In the genomic region with DNA sequence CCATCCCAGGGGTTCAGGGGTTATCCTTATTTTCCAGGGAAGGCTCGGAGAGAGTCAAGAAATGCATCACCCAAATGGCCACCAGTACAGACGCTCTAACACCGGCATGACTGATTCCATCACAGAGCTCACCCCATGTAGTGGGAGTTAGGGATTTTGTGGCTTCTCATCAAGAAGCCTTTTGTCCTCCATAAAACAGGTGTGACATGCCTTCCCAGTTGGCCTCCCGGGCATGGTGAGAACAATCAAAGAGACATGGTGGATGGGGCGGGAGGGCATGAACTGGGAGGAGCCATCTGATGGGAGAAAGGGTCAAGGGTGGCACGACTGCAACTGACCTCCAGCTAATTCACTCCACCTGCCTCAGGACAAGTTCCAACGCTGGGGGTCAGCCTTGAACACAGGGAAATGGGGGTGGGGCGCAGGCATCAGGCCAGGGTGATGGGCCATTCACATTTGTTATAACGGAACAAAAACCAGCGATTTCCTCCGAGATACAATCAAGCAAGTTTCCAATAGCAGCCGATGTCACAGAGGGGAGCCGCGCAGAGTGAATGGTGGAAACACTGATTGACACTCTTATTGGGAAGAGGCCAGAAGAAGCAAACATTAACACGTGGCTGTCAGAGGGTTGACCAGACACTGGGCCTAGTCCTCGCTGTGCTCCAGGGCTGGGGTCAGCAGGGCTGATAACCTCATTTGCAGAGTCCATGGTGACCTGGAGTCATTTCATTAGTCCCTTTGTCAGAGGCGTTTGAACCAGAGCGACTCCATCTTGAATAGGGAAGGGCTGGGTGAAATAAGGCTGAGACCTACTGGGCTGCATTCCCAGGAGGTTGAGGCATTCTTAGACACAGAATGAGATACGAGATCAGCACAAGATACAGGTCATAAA, we compare ENCODE assay signal across 14 cellular contexts.
"Had no signal": no experiment of that assay in that cellular context is flagged by ENCODE, and none has a peak within 500 bp of the region (broad histone marks: within the 10 kb centered on the region; RNA-seq: fewer than 3 reads in every experiment).

No MANE protein-coding gene starts in this region.

- H3K27ac ChIP-seq: coronary artery, foreskin keratinocyte, pancreas, thoracic aorta had no signal

- H3K27ac Mint-ChIP-seq: activated naive CD4-positive, alpha-beta T cell treated with anti-CD3 and anti-CD28 coated beads for 36 hours; mesothelial cell of epicardium; stimulated activated naive B cell treated with anti-CD40 and anti-IgM and Interleukin-4, amounts not matched to agents 10 μg/mL and 1 μg/mL and 100 μg/mL, for 72 hours; T-helper 2 cell treated with Interferon-gamma antibody and Interleukin-4, amounts not matched to agents 5 μg/mL and 100 μg/mL, for 36 hours had no signal

- H3K9me3 Mint-ChIP-seq: activated naive CD4-positive, alpha-beta T cell treated with anti-CD3 and anti-CD28 coated beads for 36 hours; brain; central memory CD8-positive, alpha-beta T cell; mesothelial cell of epicardium; stimulated activated naive B cell treated with anti-CD40 and anti-IgM and Interleukin-4, amounts not matched to agents 10 μg/mL and 1 μg/mL and 100 μg/mL, for 72 hours; T-helper 2 cell treated with Interferon-gamma antibody and Interleukin-4, amounts not matched to agents 5 μg/mL and 100 μg/mL, for 36 hours had no signal

- H3K27me3 ChIP-seq: pancreas had no signal

- H3K36me3 Mint-ChIP-seq: brain; mesothelial cell of epicardium; stimulated activated naive B cell treated with anti-CD40 and anti-IgM and Interleukin-4, amounts not matched to agents 10 μg/mL and 1 μg/mL and 100 μg/mL, for 72 hours had no signal

- H3K9me3 ChIP-seq: pancreas, thoracic aorta had no signal

- H3K4me3 Mint-ChIP-seq: activated naive CD4-positive, alpha-beta T cell treated with anti-CD3 and anti-CD28 coated beads for 36 hours; brain; central memory CD8-positive, alpha-beta T cell; mesothelial cell of epicardium; stimulated activated naive B cell treated with anti-CD40 and anti-IgM and Interleukin-4, amounts not matched to agents 10 μg/mL and 1 μg/mL and 100 μg/mL, for 72 hours; T-helper 2 cell treated with Interferon-gamma antibody and Interleukin-4, amounts not matched to agents 5 μg/mL and 100 μg/mL, for 36 hours had no signal

- H3K4me1 ChIP-seq: foreskin keratinocyte had no signal

- H3K36me3 ChIP-seq: pancreas, thoracic aorta had no signal

- DNase-seq: activated CD4-positive, alpha-beta T cell treated with anti-CD3 and anti-CD28 coated beads, Interleukin-2, amount 50 U/mL, for 48 hours; activated naive CD4-positive, alpha-beta T cell treated with anti-CD3 and anti-CD28 coated beads for 36 hours; foreskin keratinocyte; glutamatergic neuron; hippocampal formation; stimulated activated naive B cell treated with anti-CD40 and anti-IgM and Interleukin-4, amounts not matched to agents 10 μg/mL and 1 μg/mL and 100 μg/mL, for 72 hours had no signal

- H3K4me1 Mint-ChIP-seq: central memory CD8-positive, alpha-beta T cell; stimulated activated naive B cell treated with anti-CD40 and anti-IgM and Interleukin-4, amounts not matched to agents 10 μg/mL and 1 μg/mL and 100 μg/mL, for 72 hours had no signal

- H3K4me3 ChIP-seq: coronary artery, pancreas, thoracic aorta had no signal

- ATAC-seq: foreskin keratinocyte; pancreas; sciatic nerve; stimulated activated naive B cell treated with anti-CD40 and anti-IgM and Interleukin-4, amounts not matched to agents 10 μg/mL and 1 μg/mL and 100 μg/mL, for 72 hours had no signal
